2 cellular contexts compared by ENCODE assay signal in the genomic region with DNA sequence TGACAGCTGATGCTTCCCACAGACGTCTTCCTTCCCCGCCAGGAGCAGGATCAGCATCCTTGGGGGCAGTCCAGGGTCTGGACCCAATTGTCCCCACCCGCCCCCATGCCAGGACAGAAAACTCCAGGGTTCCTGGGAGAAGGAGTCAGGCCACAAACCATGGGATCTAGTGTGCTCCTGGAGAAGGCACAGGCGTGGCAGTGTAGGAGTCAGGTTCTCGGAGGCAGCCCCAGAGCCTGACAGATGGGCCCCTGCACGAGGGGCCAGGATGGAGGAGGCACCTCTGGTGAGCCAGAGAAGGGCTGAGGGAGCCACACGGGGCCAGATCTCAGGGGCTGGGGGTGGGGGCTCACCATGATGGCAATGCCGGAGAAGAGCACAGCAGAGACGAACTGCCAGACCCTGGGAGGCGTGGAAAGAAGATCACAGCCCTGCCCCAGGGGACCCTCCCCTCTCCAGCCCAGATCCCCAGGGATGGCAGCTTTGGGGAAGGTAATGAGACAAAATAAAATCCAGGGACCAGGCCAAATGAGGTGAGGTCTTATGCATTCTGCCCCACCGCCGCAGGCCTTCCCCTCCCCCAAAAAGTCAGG.
TF ChIP-seq lines count a peak whose summit lies in the region.

No MANE protein-coding gene starts in this region.

TF ChIP-seq in A549, 52 proteins besides CTCF, POLR2A, EP300 and RAD21 (continued from another document):
- TF ChIP-seq HOXB5 (CRISPR knock-in tag; IDR thresholded peaks at IDR 0.05) (no peak), RCOR1 (IDR thresholded peaks at IDR 0.05; ENCODE audit: low read depth, low read length) (no peak), HEYL (CRISPR knock-in tag; IDR thresholded peaks at IDR 0.05) (no peak), CEBPB (IDR thresholded peaks at IDR 0.05) (no peak), HDAC2 (IDR thresholded peaks at IDR 0.05) (no peak), FOSB (CRISPR knock-in tag; IDR thresholded peaks at IDR 0.05) (no peak), CBX2 (IDR thresholded peaks at IDR 0.05; ENCODE audit: borderline replicate concordance, low read depth) (no peak), ESRRA (IDR thresholded peaks at IDR 0.05; ENCODE audit: borderline replicate concordance, low read length) (no peak), NR3C1 (IDR thresholded peaks at IDR 0.05) (no peak)
- TF ChIP-seq, protein P1, sequence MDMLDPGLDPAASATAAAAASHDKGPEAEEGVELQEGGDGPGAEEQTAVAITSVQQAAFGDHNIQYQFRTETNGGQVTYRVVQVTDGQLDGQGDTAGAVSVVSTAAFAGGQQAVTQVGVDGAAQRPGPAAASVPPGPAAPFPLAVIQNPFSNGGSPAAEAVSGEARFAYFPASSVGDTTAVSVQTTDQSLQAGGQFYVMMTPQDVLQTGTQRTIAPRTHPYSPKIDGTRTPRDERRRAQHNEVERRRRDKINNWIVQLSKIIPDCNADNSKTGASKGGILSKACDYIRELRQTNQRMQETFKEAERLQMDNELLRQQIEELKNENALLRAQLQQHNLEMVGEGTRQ (IDR thresholded peaks at IDR 0.05) = no peak
- TF ChIP-seq, protein P2, sequence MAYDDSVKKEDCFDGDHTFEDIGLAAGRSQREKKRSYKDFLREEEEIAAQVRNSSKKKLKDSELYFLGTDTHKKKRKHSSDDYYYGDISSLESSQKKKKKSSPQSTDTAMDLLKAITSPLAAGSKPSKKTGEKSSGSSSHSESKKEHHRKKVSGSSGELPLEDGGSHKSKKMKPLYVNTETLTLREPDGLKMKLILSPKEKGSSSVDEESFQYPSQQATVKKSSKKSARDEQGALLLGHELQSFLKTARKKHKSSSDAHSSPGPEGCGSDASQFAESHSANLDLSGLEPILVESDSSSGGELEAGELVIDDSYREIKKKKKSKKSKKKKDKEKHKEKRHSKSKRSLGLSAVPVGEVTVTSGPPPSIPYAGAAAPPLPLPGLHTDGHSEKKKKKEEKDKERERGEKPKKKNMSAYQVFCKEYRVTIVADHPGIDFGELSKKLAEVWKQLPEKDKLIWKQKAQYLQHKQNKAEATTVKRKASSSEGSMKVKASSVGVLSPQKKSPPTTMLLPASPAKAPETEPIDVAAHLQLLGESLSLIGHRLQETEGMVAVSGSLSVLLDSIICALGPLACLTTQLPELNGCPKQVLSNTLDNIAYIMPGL (CRISPR knock-in tag; IDR thresholded peaks at IDR 0.05; ENCODE audit: borderline replicate concordance) = no peak

TF ChIP-seq in H1, 55 proteins besides CTCF, POLR2A, EP300 and RAD21:
- TF ChIP-seq, protein P1 (IDR thresholded peaks at IDR 0.05; ENCODE audit: low read length) = no peak
